ENCODE assay signal across 1 cellular context in genomic region chr1:28236656-28237331, GRCh38.
A peak's percentile ranks its signal among the peaks of the same experiment; 100 is the strongest.
TF ChIP-seq lines count a peak whose summit lies in the region.

No MANE protein-coding gene starts in this region.

TF ChIP-seq in IMR-90, 13 proteins besides CTCF, POLR2A, EP300 and RAD21:
- peak; percentile 9; the same call in 1 of the 2 replicates for TF ChIP-seq MXI1 (IDR thresholded peaks at IDR 0.05; ENCODE audit: borderline replicate concordance, low read depth, low read length)
- TF ChIP-seq, protein P1, sequence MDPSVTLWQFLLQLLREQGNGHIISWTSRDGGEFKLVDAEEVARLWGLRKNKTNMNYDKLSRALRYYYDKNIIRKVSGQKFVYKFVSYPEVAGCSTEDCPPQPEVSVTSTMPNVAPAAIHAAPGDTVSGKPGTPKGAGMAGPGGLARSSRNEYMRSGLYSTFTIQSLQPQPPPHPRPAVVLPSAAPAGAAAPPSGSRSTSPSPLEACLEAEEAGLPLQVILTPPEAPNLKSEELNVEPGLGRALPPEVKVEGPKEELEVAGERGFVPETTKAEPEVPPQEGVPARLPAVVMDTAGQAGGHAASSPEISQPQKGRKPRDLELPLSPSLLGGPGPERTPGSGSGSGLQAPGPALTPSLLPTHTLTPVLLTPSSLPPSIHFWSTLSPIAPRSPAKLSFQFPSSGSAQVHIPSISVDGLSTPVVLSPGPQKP (IDR thresholded peaks at IDR 0.05; ENCODE audit: borderline replicate concordance, low read depth, low read length) = no peak
TF ChIP-seq in IMR-90: peak in this region for 1.
